8 cellular contexts compared by ENCODE assay signal in the genomic region with DNA sequence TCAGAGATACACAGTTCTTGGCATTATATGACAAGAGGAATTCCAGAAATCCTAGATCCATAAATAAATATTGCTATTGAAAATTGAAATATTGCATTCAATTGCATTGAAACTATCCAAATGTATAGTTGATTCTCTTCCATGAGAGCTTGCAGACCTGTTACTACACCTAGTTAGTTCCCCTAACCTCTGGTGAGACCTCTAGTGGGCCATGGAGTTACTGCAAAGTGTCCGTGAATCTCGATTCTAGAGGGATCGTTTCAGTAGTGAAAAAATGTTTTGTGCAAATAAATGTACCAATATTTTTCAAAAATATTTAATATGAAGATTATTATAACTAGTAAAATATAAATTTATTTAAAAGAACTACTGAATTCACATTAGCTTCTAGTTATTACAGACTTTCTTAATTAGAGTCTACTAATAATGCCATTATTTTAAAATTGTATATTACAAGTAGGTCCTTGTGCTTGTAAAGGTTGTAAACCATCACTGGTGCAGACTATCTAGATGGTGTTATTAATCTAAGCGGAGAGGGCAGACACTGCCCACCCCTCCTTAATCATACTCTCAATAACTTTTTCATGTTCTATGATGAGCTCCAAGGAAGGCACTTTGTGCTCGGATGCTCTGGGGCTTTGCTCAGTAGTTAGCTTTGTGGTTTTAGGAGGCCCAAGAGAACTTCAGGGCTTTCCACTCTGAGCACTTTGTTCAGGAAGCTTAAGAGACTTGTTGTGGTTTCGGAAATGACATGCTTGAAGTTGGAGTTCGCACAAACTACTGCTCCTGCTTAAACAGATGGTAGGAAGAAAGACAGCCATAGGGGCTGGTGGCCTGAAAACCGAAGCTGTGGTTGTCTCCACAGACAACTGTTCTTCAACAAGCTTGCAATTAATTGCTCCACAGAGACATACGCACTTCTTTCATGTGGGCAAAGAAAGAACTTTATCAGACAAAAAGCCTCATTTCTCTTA. TPM values are rescaled to one million over a fixed set of nuclear protein-coding genes. Genes with fewer than 3 reads are reported as not detected.
DNase-seq lines count a peak whose midpoint lies in the region; ATAC-seq and TF ChIP-seq lines count a peak whose summit lies in the region.

No MANE protein-coding gene starts in this region.

- H3K9me3 ChIP-seq in RWPE2 (ENCODE audit: severe bottlenecking) = no peaks in the 10 kb centered on the region

- H3K4me3 ChIP-seq in RWPE2 (ENCODE audit: severe bottlenecking) = no peak overlapping the region

- ATAC-seq in GM19463 (IDR thresholded peaks at IDR 0.05; ENCODE audit: unreplicated experiment) (peak; percentile 80), HG03521 (IDR thresholded peaks at IDR 0.05; ENCODE audit: unreplicated experiment) (peak; percentile 74), RWPE2 (ENCODE audit: low read depth) (peak; percentile 76), omental fat pad (ENCODE audit: low FRiP score) (no peak)

- peak; percentile 75 for DNase-seq in DMS53 (lab: John Stamatoyannopoulos, UW)
- DNase-seq in RWPE2 (ENCODE audit: low spot score) = no peak
- peak; percentile 41 for DNase-seq in activated effector memory CD4-positive, alpha-beta T cell treated with Interleukin-2 at 50 U/mL for 16 hours
- DNase-seq in globus pallidus (ENCODE audit: low spot score) = peak; percentile 55
- peak; percentile 26 to 45 for DNase-seq in stimulated activated CD4-positive, alpha-beta T cell treated with anti-CD3 and anti-CD28 coated beads, Interleukin-1b, Interleukin-23, amount 100 ng/mL, for 1 hour (ENCODE audit: low read depth in 2 of 2)
- no peak for DNase-seq in omental fat pad (ENCODE audit: low spot score)

- H3K36me3 ChIP-seq in RWPE2 (ENCODE audit: low read depth) = no peaks in the 10 kb centered on the region

- TF ChIP-seq CTCF in RWPE2 (IDR thresholded peaks at IDR 0.05; ENCODE audit: poor library complexity, severe bottlenecking) = peak; percentile 76
- TF ChIP-seq CTCF in omental fat pad (IDR thresholded peaks at IDR 0.05) = no peak

- H3K4me1 ChIP-seq in RWPE2 (ENCODE audit: insufficient read depth, poor library complexity, severe bottlenecking) = no peaks in the 10 kb centered on the region

- no peaks in the 10 kb centered on the region for H3K27me3 ChIP-seq in RWPE2 (ENCODE audit: insufficient read depth, poor library complexity, severe bottlenecking)

- H3K27ac ChIP-seq in RWPE2 (ENCODE audit: poor library complexity, severe bottlenecking) = no peak overlapping the region

RNA-seq across cellular contexts. Expression of gene IL21, which starts 42.8 kb away (rescaled TPM):
- total RNA-seq in omental fat pad = not detected

Comparison
In these comparisons a context has a peak if more than half of its experiments do, and no peak if none do; other contexts are left out.
1. DNase-seq: peak in DMS53 (single experiment), activated effector memory CD4-positive, alpha-beta T cell treated with Interleukin-2 at 50 U/mL for 16 hours (single experiment), globus pallidus (single experiment) and stimulated activated CD4-positive, alpha-beta T cell treated with anti-CD3 and anti-CD28 coated beads, Interleukin-1b, Interleukin-23, amount 100 ng/mL, for 1 hour (2 of 2); none in RWPE2 (single experiment) and omental fat pad (single experiment).